ENCODE assay signal across 14 cellular contexts in the genomic region with DNA sequence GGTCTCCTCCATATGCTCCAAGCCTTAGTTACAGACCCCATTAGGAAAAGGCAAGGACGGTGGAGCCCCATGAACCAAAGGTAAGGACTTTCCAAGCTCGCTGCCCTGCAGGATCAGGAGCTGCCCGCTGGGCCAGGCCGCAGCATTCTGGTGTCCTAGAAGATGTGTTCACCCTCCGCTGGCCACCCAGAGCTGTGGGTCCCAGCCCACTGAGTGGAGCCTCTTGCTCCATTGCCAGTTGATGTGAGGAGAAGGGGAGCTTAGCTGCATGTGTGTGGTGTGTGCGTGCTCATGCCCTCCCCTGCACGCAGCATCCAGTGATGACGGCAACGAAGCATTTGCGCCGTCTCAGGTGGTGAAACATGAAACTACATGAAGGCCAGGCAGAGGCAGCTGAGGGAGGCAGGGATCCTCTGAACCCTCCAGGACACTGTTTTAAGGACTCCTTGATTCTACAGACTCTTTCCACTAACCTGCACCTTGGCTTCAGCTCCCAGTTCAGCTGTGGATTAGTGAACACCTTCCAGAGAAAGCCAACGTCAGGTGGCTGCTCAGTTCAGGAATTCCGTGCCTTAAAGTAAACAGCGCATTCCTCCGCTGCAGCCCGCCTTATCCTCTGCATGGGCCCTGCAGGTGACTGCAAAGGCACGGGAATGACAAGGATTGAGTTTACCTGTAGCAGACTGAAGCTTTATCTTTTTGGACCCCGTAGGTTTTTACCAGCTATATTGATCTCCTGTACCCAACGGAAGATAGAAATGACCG.
"Had no signal": no experiment of that assay in that cellular context is flagged by ENCODE, and none has a peak within 500 bp of the region (broad histone marks: within the 10 kb centered on the region; RNA-seq: fewer than 3 reads in every experiment).

No MANE protein-coding gene starts in this region.

- H3K4me1 Mint-ChIP-seq: brain had no signal

- H3K27me3 Mint-ChIP-seq: activated B cell treated with CpG ODN at 0.5 μM for 24 hours had no signal

- H3K36me3 ChIP-seq: vagina had no signal

- H3K4me3 ChIP-seq: gastroesophageal sphincter, heart right ventricle, psoas muscle, sigmoid colon, spleen, tibial artery, vagina had no signal

- H3K27ac Mint-ChIP-seq: activated B cell treated with CpG ODN at 0.5 μM for 24 hours; activated CD8-positive, alpha-beta T cell treated with anti-CD3 and anti-CD28 coated beads, Interleukin-2, amount 10 ng/mL, durations not matched to agents 7 days and 5 days; activated naive CD4-positive, alpha-beta T cell treated with anti-CD3 and anti-CD28 coated beads, Interleukin-2, amount 50 U/mL, for 72 hours; nephron progenitor cell; T-helper 2 cell treated with Interferon-gamma antibody and Interleukin-4, amounts not matched to agents 5 μg/mL and 100 μg/mL, for 36 hours had no signal

- H3K9me3 ChIP-seq: gastroesophageal sphincter, heart right ventricle, psoas muscle, sigmoid colon, spleen, tibial artery, vagina had no signal

- H3K27me3 ChIP-seq: gastroesophageal sphincter, heart right ventricle, sigmoid colon, spleen, tibial artery, vagina had no signal

- H3K9me3 Mint-ChIP-seq: activated B cell treated with CpG ODN at 0.5 μM for 24 hours; activated naive CD4-positive, alpha-beta T cell treated with anti-CD3 and anti-CD28 coated beads, Interleukin-2, amount 50 U/mL, for 72 hours; brain; nephron progenitor cell; T-helper 2 cell treated with Interferon-gamma antibody and Interleukin-4, amounts not matched to agents 5 μg/mL and 100 μg/mL, for 36 hours had no signal

- DNase-seq: activated gamma-delta T cell had no signal

- H3K27ac ChIP-seq: gastroesophageal sphincter, psoas muscle, sigmoid colon, tibial artery, vagina had no signal

- H3K4me3 Mint-ChIP-seq: activated B cell treated with CpG ODN at 0.5 μM for 24 hours; activated CD8-positive, alpha-beta T cell treated with anti-CD3 and anti-CD28 coated beads, Interleukin-2, amount 10 ng/mL, durations not matched to agents 7 days and 5 days; brain; nephron progenitor cell; T-helper 2 cell treated with Interferon-gamma antibody and Interleukin-4, amounts not matched to agents 5 μg/mL and 100 μg/mL, for 36 hours had no signal
